Comparison of ENCODE assay signal across 2 cellular contexts in genomic region chr18:48949606-48950535, GRCh38.
A peak's percentile ranks its signal among the peaks of the same experiment; 100 is the strongest.
TF ChIP-seq lines count a peak whose summit lies in the region.

No MANE protein-coding gene starts in this region.

TF ChIP-seq in IMR-90, 13 proteins besides CTCF, POLR2A, EP300 and RAD21:
- TF ChIP-seq MAZ (IDR thresholded peaks at IDR 0.05; ENCODE audit: borderline replicate concordance, low read depth, low read length) (peak; percentile 2; the same call in 1 of the 2 replicates), CEBPB (IDR thresholded peaks at IDR 0.05; ENCODE audit: low read depth, low read length) (no peak), RCOR1 (IDR thresholded peaks at IDR 0.05; ENCODE audit: insufficient replicate concordance, low read length) (no peak), BHLHE40 (IDR thresholded peaks at IDR 0.05; ENCODE audit: low read depth, low read length) (no peak), FOS (IDR thresholded peaks at IDR 0.05; ENCODE audit: low read depth, low read length) (no peak), RFX5 (IDR thresholded peaks at IDR 0.05; ENCODE audit: low read depth, low read length) (no peak), ELK1 (IDR thresholded peaks at IDR 0.05; ENCODE audit: borderline replicate concordance, low read depth, low read length) (no peak), SMC3 (IDR thresholded peaks at IDR 0.05; ENCODE audit: low read depth, low read length) (peak; percentile 35), CHD1 (IDR thresholded peaks at IDR 0.05; ENCODE audit: low read depth, low read length) (peak; percentile 77), MXI1 (IDR thresholded peaks at IDR 0.05; ENCODE audit: borderline replicate concordance, low read depth, low read length) (no peak), USF2 (IDR thresholded peaks at IDR 0.05; ENCODE audit: low read depth, low read length) (no peak), MAFK (IDR thresholded peaks at IDR 0.05; ENCODE audit: low read depth, low read length) (no peak), NFE2L2 (IDR thresholded peaks at IDR 0.05; ENCODE audit: low read depth, low read length) (no peak)

TF ChIP-seq in endothelial cell of umbilical vein, 7 proteins besides CTCF, POLR2A, EP300 and RAD21:
- TF ChIP-seq GATA2 (IDR thresholded peaks at IDR 0.05; ENCODE audit: insufficient read depth, insufficient read length, low read depth, low read length), result no peak
- peak; percentile 38 for TF ChIP-seq EZH2 (IDR thresholded peaks at IDR 0.05; ENCODE audit: borderline replicate concordance, low read depth, low read length, severe bottlenecking)
